Comparison of ENCODE assay signal across 8 cellular contexts in genomic region chr11:124717421-124717785, GRCh38. TPM values are rescaled to one million over a fixed set of nuclear protein-coding genes. Genes with fewer than 3 reads are reported as not detected.
DNase-seq lines count a peak whose midpoint lies in the region; ATAC-seq, FAIRE-seq and TF ChIP-seq lines count a peak whose summit lies in the region.

No MANE protein-coding gene starts in this region.

- H3K9ac ChIP-seq in mucosa of rectum (ENCODE audit: low read depth in 1 of 2, low read length in 2 of 2) (peak overlapping the region in 1 of 2 donors; percentile 27), trophoblast cell (ENCODE audit: low read length) (no peak overlapping the region)

- H3K4me1 Mint-ChIP-seq in CD14-positive monocyte: peaks cover 31% of the 10 kb centered on the region

- 27 to 29% methylated on average over 7 of the region's 7 CpGs for WGBS in lower leg skin, 2 donors
- no CpG with 5 or more reads among the region's 7 CpGs for whole genome bisulfite sequencing in trophoblast cell (ENCODE audit: extremely low coverage, insufficient coverage, insufficient read length)

- peak overlapping the region; percentile 79 to 95 for H3K4me3 Mint-ChIP-seq in CD14-positive monocyte

- no peaks in the 10 kb centered on the region for H3K79me2 ChIP-seq in trophoblast cell (ENCODE audit: control insufficient read depth, insufficient read depth, low read length, poor library complexity)

- H2AK5ac ChIP-seq in trophoblast cell (ENCODE audit: low read length): no peak overlapping the region

- H4K8ac ChIP-seq in trophoblast cell (ENCODE audit: low read depth, low read length): no peak overlapping the region

- H2BK12ac ChIP-seq in trophoblast cell (ENCODE audit: low read length): no peak overlapping the region

- H3K27me3 Mint-ChIP-seq in CD14-positive monocyte (ENCODE audit: low read depth in 3 of 3): peaks cover 42 to 44% (median 42%) of the 10 kb centered on the region in 3 donors

- H3K14ac ChIP-seq in trophoblast cell (ENCODE audit: low read length): no peak overlapping the region

- no peaks in the 10 kb centered on the region for H3K9me3 ChIP-seq in mucosa of rectum (ENCODE audit: control insufficient read depth in 2 of 2, low read length in 2 of 2)
- H3K9me3 ChIP-seq in trophoblast cell (ENCODE audit: insufficient read depth, low read depth, low read length): no peaks in the 10 kb centered on the region

- no peak overlapping the region for H2BK5ac ChIP-seq in trophoblast cell (ENCODE audit: low read depth, low read length, poor library complexity)

- no peaks in the 10 kb centered on the region for H3K79me1 ChIP-seq in trophoblast cell (ENCODE audit: low read length)

- intact Hi-C loops in CD14-positive monocyte (cut with micrococcal nuclease) (no loop called here), lower leg skin (cut with DNase I; ENCODE audit: low total_unique reads) (no loop called here)

- H3K23ac ChIP-seq in trophoblast cell (ENCODE audit: low read length): no peak overlapping the region

- TF ChIP-seq POLR2A in lower leg skin (IDR thresholded peaks at IDR 0.05): no peak

- ATAC-seq in HG02642 (IDR thresholded peaks at IDR 0.05; ENCODE audit: poor library complexity, unreplicated experiment) (peak; percentile 39), HG03159 (IDR thresholded peaks at IDR 0.05; ENCODE audit: unreplicated experiment) (no peak)

- H3K36me3 ChIP-seq in bronchial epithelial cell (ENCODE audit: control insufficient read depth, insufficient read depth, low read length): no peaks in the 10 kb centered on the region
- no peaks in the 10 kb centered on the region for H3K36me3 ChIP-seq in mucosa of rectum (ENCODE audit: control insufficient read depth in 2 of 2, insufficient read depth in 2 of 2, low read length in 2 of 2)
- no peaks in the 10 kb centered on the region for H3K36me3 ChIP-seq in trophoblast cell (ENCODE audit: control insufficient read depth in 1 of 2, insufficient read depth in 2 of 2, low read length in 2 of 2)

- DNase-seq in CD14-positive monocyte (ENCODE audit: low spot score): no peak
- peak; percentile 89 for DNase-seq in bronchial epithelial cell (ENCODE audit: low read depth)
- no peak for DNase-seq in lower leg skin (ENCODE audit: low spot score in 2 of 2)
- DNase-seq in cerebellar nuclear complex (lab: John Stamatoyannopoulos, UW): no peak
- no peak for DNase-seq in trophoblast cell

- H3K4me1 ChIP-seq in mucosa of rectum (ENCODE audit: control insufficient read depth in 2 of 2, insufficient read depth in 2 of 2, low read length in 2 of 2): peaks cover 3 to 11% of the 10 kb centered on the region in 2 donors
- no peaks in the 10 kb centered on the region for H3K4me1 ChIP-seq in trophoblast cell (ENCODE audit: control insufficient read depth in 1 of 2, insufficient read depth in 2 of 2, low read length in 2 of 2)

- H3K27me3 ChIP-seq in bronchial epithelial cell (ENCODE audit: control insufficient read depth, insufficient read depth, low read length): no peaks in the 10 kb centered on the region
- peaks cover 18 to 20% of the 10 kb centered on the region in 2 donors for H3K27me3 ChIP-seq in mucosa of rectum (ENCODE audit: control insufficient read depth in 2 of 2, insufficient read depth in 2 of 2, low read length in 2 of 2)
- H3K27me3 ChIP-seq in trophoblast cell (ENCODE audit: insufficient read depth, low read length): peaks cover 32% of the 10 kb centered on the region

- H3K4me3 ChIP-seq in bronchial epithelial cell (ENCODE audit: low read depth, low read length) (no peak overlapping the region), mucosa of rectum (ENCODE audit: low read length in 2 of 2) (peak overlapping the region; percentile 59 to 60), lower leg skin (ENCODE audit: low read depth, poor library complexity, severe bottlenecking) (no peak overlapping the region), trophoblast cell (ENCODE audit: low read depth, low read length) (no peak overlapping the region)

- no peak overlapping the region for H2AFZ ChIP-seq in trophoblast cell (ENCODE audit: insufficient read depth, low read length, poor library complexity)

- H4K91ac ChIP-seq in trophoblast cell (ENCODE audit: low read depth, low read length): no peak overlapping the region

- no peak overlapping the region for H3K4me2 ChIP-seq in trophoblast cell (ENCODE audit: low read length)

- no peak overlapping the region for H4K12ac ChIP-seq in trophoblast cell (ENCODE audit: low read depth, low read length)

- H3K27ac ChIP-seq in mucosa of rectum (ENCODE audit: low read depth in 2 of 2, low read length in 2 of 2) (no peak overlapping the region), trophoblast cell (ENCODE audit: low read depth, low read length) (no peak overlapping the region)

- peaks cover 6 to 8% of the 10 kb centered on the region in 2 donors for H3K36me3 Mint-ChIP-seq in CD14-positive monocyte

- peaks cover 0 to 16% (median 5%) of the 10 kb centered on the region in 7 donors for H3K9me3 Mint-ChIP-seq in CD14-positive monocyte

- H3K4ac ChIP-seq in trophoblast cell (ENCODE audit: low read depth, low read length): no peak overlapping the region

- H3K18ac ChIP-seq in trophoblast cell (ENCODE audit: low read length): no peak overlapping the region

- TF ChIP-seq CTCF in CD14-positive monocyte (IDR thresholded peaks at IDR 0.05): no peak
- no peak for TF ChIP-seq CTCF in bronchial epithelial cell (IDR thresholded peaks at IDR 0.05; ENCODE audit: insufficient read depth, low read length, severe bottlenecking)
- no peak for TF ChIP-seq CTCF in lower leg skin (IDR thresholded peaks at IDR 0.05)

- FAIRE-seq in bronchial epithelial cell (lab: Jason Lieb, UNC): peak; percentile 47

- H3K27ac Mint-ChIP-seq in CD14-positive monocyte: peak overlapping the region in 1 of 7 donors; percentile 44

- no peak overlapping the region for H2BK120ac ChIP-seq in trophoblast cell (ENCODE audit: insufficient read depth, low read length, poor library complexity)

RNA-seq across cellular contexts. Expression of gene NRGN, which starts 22.3 kb away (rescaled TPM):
- 10 to 100 TPM; 17.2 to 19.2 TPM for polyA plus RNA-seq in CD14-positive monocyte
- total RNA-seq in bronchial epithelial cell (not detected in 2 replicates), lower leg skin (under 1 TPM in 2 of 4 donors, not detected in 2; 0.56 to 0.84 TPM)
- 0.63 and 0.67 TPM in 2 replicates for polyA plus RNA-seq in trophoblast cell (2013)

RNA-seq across cellular contexts. Expression of gene VSIG2, which starts 34.7 kb away (rescaled TPM):
- not detected for polyA plus RNA-seq in CD14-positive monocyte
- 0.53 and 2.0 TPM in 2 replicates for total RNA-seq in bronchial epithelial cell
- 1 to 10 TPM in 1 of 4 donors, under 1 TPM in 3; 0.30 to 2.3 (median 0.55) TPM for total RNA-seq in lower leg skin
- 0.04 TPM in 1 of 2 replicates, not detected in the other for polyA plus RNA-seq in trophoblast cell (2013)

RNA-seq across cellular contexts. Expression of gene SPA17, which starts 43.7 kb away (rescaled TPM):
- 1 to 10 TPM; 4.2 to 6.7 TPM for polyA plus RNA-seq in CD14-positive monocyte
- total RNA-seq in bronchial epithelial cell (2.4 and 5.8 TPM in 2 replicates), lower leg skin (1 to 10 TPM; 1.9 to 6.2 (median 2.9) TPM)
- polyA plus RNA-seq in trophoblast cell (2013): 8.8 and 10.8 TPM in 2 replicates

RNA-seq across cellular contexts. Expression of gene SIAE, which starts 43.9 kb away (rescaled TPM):
- 1 to 10 TPM; 6.7 to 7.8 TPM for polyA plus RNA-seq in CD14-positive monocyte
- 9.0 and 10.8 TPM in 2 replicates for total RNA-seq in bronchial epithelial cell
- 1 to 10 TPM; 4.1 to 6.4 (median 6.1) TPM for total RNA-seq in lower leg skin
- polyA plus RNA-seq in trophoblast cell (2013): 5.4 and 5.5 TPM in 2 replicates

RNA-seq across cellular contexts. Expression of gene ESAM, which starts 44.7 kb away (rescaled TPM):
- polyA plus RNA-seq in CD14-positive monocyte: under 1 TPM; 0.18 to 0.74 TPM
- total RNA-seq in bronchial epithelial cell: not detected in 2 replicates
- 10 to 100 TPM in 3 of 4 donors, 1 to 10 TPM in 1; 6.1 to 24.1 (median 11.4) TPM for total RNA-seq in lower leg skin
- 4.6 and 4.8 TPM in 2 replicates for polyA plus RNA-seq in trophoblast cell (2013)

Comparison
In these comparisons a context has a peak if more than half of its experiments do, and no peak if none do; other contexts are left out.
1. H3K4me3 ChIP-seq: peak in mucosa of rectum (2 of 2); none in bronchial epithelial cell (single experiment), lower leg skin (single experiment) and trophoblast cell (single experiment).